Comparison of ENCODE assay signal across 19 cellular contexts in the genomic region with DNA sequence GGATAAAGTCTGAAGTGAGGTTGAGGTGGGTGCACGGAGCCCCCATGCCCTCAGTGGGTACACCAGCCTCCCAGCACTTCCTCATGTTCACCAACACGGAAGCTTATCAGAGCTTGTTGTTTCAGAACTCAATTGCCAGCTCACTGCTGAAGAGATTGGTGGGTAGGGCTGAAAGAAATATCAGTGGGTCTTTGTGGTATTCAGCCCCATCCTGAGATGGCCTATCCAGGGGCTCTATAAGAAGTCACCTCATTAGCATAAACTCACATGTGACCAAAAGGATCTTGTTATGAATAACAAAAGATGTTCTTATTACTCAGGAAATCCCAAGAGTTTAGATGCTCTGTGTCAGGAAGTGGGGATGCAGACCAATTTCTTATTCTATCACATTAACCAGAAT.
"Had no signal": no experiment of that assay in that cellular context is flagged by ENCODE, and none has a peak within 500 bp of the region (broad histone marks: within the 10 kb centered on the region; RNA-seq: fewer than 3 reads in every experiment).

No MANE protein-coding gene starts in this region.

- H3K27me3 ChIP-seq: body of pancreas, dorsolateral prefrontal cortex, neural progenitor cell, ovary had no signal

- DNase-seq: activated CD4-positive, alpha-beta T cell treated with anti-CD3 and anti-CD28 coated beads, Interleukin-2, amount 50 U/mL, for 48 hours; activated CD8-positive, alpha-beta memory T cell treated with anti-CD3 and anti-CD28 coated beads, Interleukin-2, amount 10 ng/mL, durations not matched to agents 7 days and 5 days; activated naive CD4-positive, alpha-beta T cell treated with anti-CD3 and anti-CD28 coated beads for 36 hours; activated T-cell treated with anti-CD3 and anti-CD28 coated beads, Interleukin-2, amount 50 U/mL, for 1 hour; body of pancreas; caudate nucleus; dorsolateral prefrontal cortex; endodermal cell; foreskin fibroblast; left cardiac atrium; mesenchymal stem cell; naive thymus-derived CD4-positive, alpha-beta T cell; ovary; psoas muscle; right cardiac atrium; WERI-Rb-1 had no signal

- ATAC-seq: activated CD8-positive, alpha-beta memory T cell treated with anti-CD3 and anti-CD28 coated beads, Interleukin-2, amount 10 ng/mL, durations not matched to agents 7 days and 5 days; body of pancreas; left cardiac atrium; naive thymus-derived CD4-positive, alpha-beta T cell; psoas muscle; right cardiac atrium had no signal

- H3K27ac ChIP-seq: body of pancreas, dorsolateral prefrontal cortex, epithelial cell of prostate, neural progenitor cell, ovary, psoas muscle, thoracic aorta, WERI-Rb-1 had no signal

- H3K9me3 ChIP-seq: body of pancreas, ovary, psoas muscle, thoracic aorta had no signal

- H3K4me3 ChIP-seq: body of pancreas, dorsolateral prefrontal cortex, neural progenitor cell, ovary, psoas muscle, thoracic aorta had no signal

- H3K36me3 ChIP-seq: neural progenitor cell, ovary had no signal

- H3K4me1 ChIP-seq: body of pancreas, neural progenitor cell, psoas muscle had no signal
